8 cellular contexts compared by ENCODE assay signal in genomic region chr4:31370866-31371465, GRCh38.
DNase-seq lines count a peak whose midpoint lies in the region; ATAC-seq, FAIRE-seq and TF ChIP-seq lines count a peak whose summit lies in the region.

No MANE protein-coding gene starts in this region.

- H3K9me3 ChIP-seq in Caco-2 (no peaks in the 10 kb centered on the region), T-helper 17 cell (ENCODE audit: control insufficient read depth, low read length, poor library complexity, severe bottlenecking) (no peaks in the 10 kb centered on the region)

- DNase-seq in Caco-2, result peak in 1 of 2 experiments; percentile 58
- peak; percentile 3 for DNase-seq in GM19239 (ENCODE audit: insufficient read length, low spot score)
- DNase-seq in NCI-H446 (lab: John Stamatoyannopoulos, UW), result peak; percentile 32 to 71
- peak; percentile 73 for DNase-seq in MCF 10A (ENCODE audit: unreplicated experiment)
- DNase-seq in left lobe of liver (ENCODE audit: low spot score), result no peak
- DNase-seq in NCI-H774 (lab: John Stamatoyannopoulos, UW), result no peak
- DNase-seq in T-helper 17 cell, result no peak

- POLR2A ChIA-PET in Caco-2 (lab: Charles Lee) (no interaction called here), MCF 10A (lab: Yijun Ruan, JAX) (no interaction called here)

- peaks cover 2% of the 10 kb centered on the region for H3K4me1 Mint-ChIP-seq in Caco-2 (ENCODE audit: low read depth, unreplicated experiment)
- H3K4me1 Mint-ChIP-seq in MCF 10A (ENCODE audit: insufficient read depth, unreplicated experiment), result no peaks in the 10 kb centered on the region
- H3K4me1 Mint-ChIP-seq in T-helper 17 cell, result no peaks in the 10 kb centered on the region

- H3K27me3 Mint-ChIP-seq in Caco-2 (ENCODE audit: insufficient read depth, unreplicated experiment) (no peaks in the 10 kb centered on the region), MCF 10A (ENCODE audit: insufficient read depth, unreplicated experiment) (no peaks in the 10 kb centered on the region), T-helper 17 cell (no peaks in the 10 kb centered on the region)

- ATAC-seq in HG03175 (IDR thresholded peaks at IDR 0.05; ENCODE audit: unreplicated experiment), result peak; percentile 91
- peak; percentile 91 for ATAC-seq in left lobe of liver
- ATAC-seq in T-helper 17 cell, result no peak

- no peaks in the 10 kb centered on the region for H3K36me3 ChIP-seq in Caco-2 (ENCODE audit: control insufficient read depth, insufficient read depth, low read length)

- intact Hi-C loops in Caco-2 (cut with micrococcal nuclease; ENCODE audit: unreplicated experiment), result loop anchor here (1.0 to 5.0 kb wide), 5 partner anchors 71 to 654 kb away; no protein-coding TSS in a partner anchor
- intact Hi-C loops in MCF 10A (cut with micrococcal nuclease), result loop anchor here (1.0 to 5.0 kb wide), 6 partner anchors 303 to 1404 kb away; no protein-coding TSS in a partner anchor

- H3K27me3 ChIP-seq in Caco-2 (replicated peaks; ENCODE audit: control insufficient read depth, insufficient read depth, low read length), result no peaks in the 10 kb centered on the region

- no TSS peak for BruUV-seq in Caco-2 (replicated peaks; lab: Mats Ljungman, UMichigan)
- no TSS peak for BruUV-seq in MCF 10A (replicated peaks; lab: Mats Ljungman, UMichigan)

- CTCF ChIA-PET in Caco-2 (lab: Charles Lee), result no interaction called here
- CTCF ChIA-PET in MCF 10A (lab: Yijun Ruan, JAX), result interaction anchor here (0.7 to 1.2 kb wide), 5 partner anchors 10 to 618 kb away, joined by 3 to 6 read pairs (median 3); no protein-coding TSS in a partner anchor

- 0 out of 2 replicates have a peak, but pooled peaks cover 1% of the 10 kb centered on the region for H3K4me1 ChIP-seq in Caco-2

- TF ChIP-seq CTCF in Caco-2 (IDR thresholded peaks at IDR 0.05; ENCODE audit: insufficient read depth in 1 of 2, low read depth in 1 of 2, low read length in 1 of 2, severe bottlenecking in 1 of 2, unreplicated experiment in 1 of 2) (peak; percentile 56 to 73), MCF 10A (IDR thresholded peaks at IDR 0.05; ENCODE audit: unreplicated experiment) (peak; percentile 66)

- H3K4me3 Mint-ChIP-seq in Caco-2 (ENCODE audit: unreplicated experiment) (no peak overlapping the region), MCF 10A (ENCODE audit: unreplicated experiment) (no peak overlapping the region), T-helper 17 cell (no peak overlapping the region)

- FAIRE-seq in GM19239 (lab: Jason Lieb, UNC), result no peak

- H3K9me3 Mint-ChIP-seq in Caco-2 (ENCODE audit: unreplicated experiment), result no peaks in the 10 kb centered on the region
- H3K9me3 Mint-ChIP-seq in MCF 10A (ENCODE audit: unreplicated experiment), result peaks cover 17% of the 10 kb centered on the region

- no peak overlapping the region for H3K27ac Mint-ChIP-seq in Caco-2 (ENCODE audit: unreplicated experiment)
- no peak overlapping the region for H3K27ac Mint-ChIP-seq in MCF 10A (ENCODE audit: low read depth, unreplicated experiment)
- no peak overlapping the region for H3K27ac Mint-ChIP-seq in T-helper 17 cell

- H3K4me3 ChIP-seq in Caco-2 (ENCODE audit: low read depth, low read length), result no peak overlapping the region

- H3K36me3 Mint-ChIP-seq in Caco-2 (ENCODE audit: insufficient read depth, unreplicated experiment), result no peaks in the 10 kb centered on the region
- no peaks in the 10 kb centered on the region for H3K36me3 Mint-ChIP-seq in MCF 10A (ENCODE audit: insufficient read depth, unreplicated experiment)
- no peaks in the 10 kb centered on the region for H3K36me3 Mint-ChIP-seq in T-helper 17 cell (ENCODE audit: low read depth)

Comparison
In these comparisons a context has a peak if more than half of its experiments do, and no peak if none do; other contexts are left out.
1. DNase-seq: peak in GM19239 (single experiment), NCI-H446 (2 of 2) and MCF 10A (single experiment); none in left lobe of liver (single experiment), NCI-H774 (single experiment) and T-helper 17 cell (0 of 3).